Comparison of ENCODE assay signal across 8 cellular contexts in genomic region chr18:65750421-65751144, GRCh38. TPM values are rescaled to one million over a fixed set of nuclear protein-coding genes. Genes with fewer than 3 reads are reported as not detected.
DNase-seq lines count a peak whose midpoint lies in the region; ATAC-seq and TF ChIP-seq lines count a peak whose summit lies in the region.

A gene with protein sequence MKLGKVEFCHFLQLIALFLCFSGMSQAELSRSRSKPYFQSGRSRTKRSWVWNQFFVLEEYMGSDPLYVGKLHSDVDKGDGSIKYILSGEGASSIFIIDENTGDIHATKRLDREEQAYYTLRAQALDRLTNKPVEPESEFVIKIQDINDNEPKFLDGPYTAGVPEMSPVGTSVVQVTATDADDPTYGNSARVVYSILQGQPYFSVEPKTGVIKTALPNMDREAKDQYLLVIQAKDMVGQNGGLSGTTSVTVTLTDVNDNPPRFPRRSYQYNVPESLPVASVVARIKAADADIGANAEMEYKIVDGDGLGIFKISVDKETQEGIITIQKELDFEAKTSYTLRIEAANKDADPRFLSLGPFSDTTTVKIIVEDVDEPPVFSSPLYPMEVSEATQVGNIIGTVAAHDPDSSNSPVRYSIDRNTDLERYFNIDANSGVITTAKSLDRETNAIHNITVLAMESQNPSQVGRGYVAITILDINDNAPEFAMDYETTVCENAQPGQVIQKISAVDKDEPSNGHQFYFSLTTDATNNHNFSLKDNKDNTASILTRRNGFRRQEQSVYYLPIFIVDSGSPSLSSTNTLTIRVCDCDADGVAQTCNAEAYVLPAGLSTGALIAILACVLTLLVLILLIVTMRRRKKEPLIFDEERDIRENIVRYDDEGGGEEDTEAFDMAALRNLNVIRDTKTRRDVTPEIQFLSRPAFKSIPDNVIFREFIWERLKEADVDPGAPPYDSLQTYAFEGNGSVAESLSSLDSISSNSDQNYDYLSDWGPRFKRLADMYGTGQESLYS (plus strand): TSS chr18:65751012. CDS start chr18:65762843, 11,831 bp downstream.

- no peaks in the 10 kb centered on the region for H4K20me1 ChIP-seq in PC-3 (ENCODE audit: low read length)

- no peaks in the 10 kb centered on the region for H3K9me3 ChIP-seq in PC-3 (ENCODE audit: low read length)

- peak within 1 kb of the TSS; percentile 96 for H2AFZ ChIP-seq in PC-3 (ENCODE audit: low read length)

- no peaks in the 10 kb centered on the region for H3K9me2 ChIP-seq in PC-3 (replicated peaks; ENCODE audit: low read length)

- POLR2A ChIA-PET in PC-3 (lab: Charles Lee; ENCODE audit: unreplicated experiment): no interaction called here

- peak within 1 kb of the TSS; percentile 98 for H3K4me2 ChIP-seq in PC-3 (ENCODE audit: low read length)

- H3K4me1 ChIP-seq in PC-3 (ENCODE audit: insufficient read depth, low read length): peaks cover 54% of the 10 kb centered on the region

- BruUV-seq in PC-3 (replicated peaks; lab: Mats Ljungman, UMichigan): no TSS peak

- no peaks in the 10 kb centered on the region for H3K27me3 ChIP-seq in PC-3 (ENCODE audit: low read length)

- H3K27ac ChIP-seq in PC-3 (ENCODE audit: low read length): no peak within 1 kb of the TSS

- peak; percentile 61 for ATAC-seq in PC-3
- no peak for ATAC-seq in GM21619 (IDR thresholded peaks at IDR 0.05; ENCODE audit: unreplicated experiment)

- CTCF ChIA-PET in PC-3 (lab: Charles Lee): interaction anchor here (0.7 kb wide), 2 partner anchors 94 to 699 kb away, joined by 10 to 20 read pairs; no protein-coding TSS in a partner anchor

- H3F3A ChIP-seq in PC-3 (ENCODE audit: low read length, unreplicated experiment): no peaks in the 10 kb centered on the region

- intact Hi-C loops in PC-3 (cut with micrococcal nuclease): loop anchor here (5.0 kb wide), 2 partner anchors 308 to 533 kb away; no protein-coding TSS in a partner anchor

- H3K79me2 ChIP-seq in PC-3 (ENCODE audit: low read length): peaks cover 39% of the 10 kb centered on the region

- DNase-seq in HK-2 (ENCODE audit: unreplicated experiment): peak; percentile 14
- peak; percentile 60 for DNase-seq in PC-3
- DNase-seq in skeletal muscle cell (ENCODE audit: low read depth): no peak
- DNase-seq in NCI-H187 treated with DMSO at 0.1 percent for 48 hours (lab: John Stamatoyannopoulos, UW): no peak
- no peak for DNase-seq in inferior parietal cortex (ENCODE audit: extremely low spot score)
- DNase-seq in SIG-M5 treated with dmso at 0.1 percent for 504 hours (lab: John Stamatoyannopoulos, UW; ENCODE audit: unreplicated experiment): no peak

- no peaks in the 10 kb centered on the region for H3K36me3 ChIP-seq in PC-3 (ENCODE audit: low read depth, low read length)

- H3K9ac ChIP-seq in PC-3 (ENCODE audit: low read length): peak within 1 kb of the TSS; percentile 48

- H3K4me3 ChIP-seq in PC-3 (ENCODE audit: low read length) (peak within 1 kb of the TSS; percentile 89), iPS-11a (ENCODE audit: low read depth, low read length) (peak within 1 kb of the TSS; percentile 70), skeletal muscle cell (ENCODE audit: low read depth, low read length) (peak within 1 kb of the TSS; percentile 24)

- no peak for TF ChIP-seq CTCF in PC-3 (conservative IDR thresholded peaks at IDR 0.05; ENCODE audit: low read depth, low read length)

RNA-seq across cellular contexts. Expression of the gene that starts here (rescaled TPM):
- 6.1 and 7.3 TPM in 2 replicates for total RNA-seq in PC-3 (2014; rRNA removed)

Comparison
In these comparisons a context has a peak if more than half of its experiments do, and no peak if none do; other contexts are left out.
1. DNase-seq: peak in HK-2 (single experiment) and PC-3 (single experiment); none in skeletal muscle cell (single experiment), NCI-H187 treated with DMSO at 0.1 percent for 48 hours (single experiment), inferior parietal cortex (single experiment) and SIG-M5 treated with dmso at 0.1 percent for 504 hours (single experiment).
2. H3K4me3 ChIP-seq: peak in every context shown above with its lines; median percentile 89 in PC-3; 70 in iPS-11a; 24 in skeletal muscle cell.